2 cellular contexts compared by ENCODE assay signal in the genomic region with DNA sequence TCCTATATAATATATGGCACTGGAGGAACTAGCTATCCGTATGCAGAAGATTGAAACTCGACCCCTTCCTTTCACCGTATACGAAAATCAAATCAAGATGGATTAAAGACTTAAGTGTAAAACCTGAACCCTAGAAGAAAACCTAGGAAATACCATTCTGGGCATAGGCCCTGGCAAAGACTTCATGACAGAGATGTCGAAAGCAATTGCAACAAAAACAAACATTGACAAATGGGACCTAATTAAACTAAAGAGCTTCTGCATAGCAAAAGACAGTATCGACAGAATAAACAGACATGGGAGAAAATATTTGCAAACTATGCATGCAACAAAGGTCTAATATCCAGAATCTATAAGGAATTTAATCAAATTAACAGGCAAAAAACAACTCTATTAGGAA.
TF ChIP-seq lines count a peak whose summit lies in the region.

No MANE protein-coding gene starts in this region.

TF ChIP-seq in HepG2, 621 proteins besides CTCF, POLR2A, EP300 and RAD21 (continued from another document and continues in another):
- TF ChIP-seq HDAC1 (CRISPR knock-in tag; IDR thresholded peaks at IDR 0.05) (no peak), RXRB (CRISPR knock-in tag; IDR thresholded peaks at IDR 0.05; ENCODE audit: borderline replicate concordance) (no peak), ZNF530 (CRISPR knock-in tag; IDR thresholded peaks at IDR 0.05; ENCODE audit: low read depth) (no peak), ZNF207 (IDR thresholded peaks at IDR 0.05; ENCODE audit: borderline replicate concordance) (no peak), SOX6 (IDR thresholded peaks at IDR 0.05) (no peak), SOX6 (CRISPR knock-in tag; IDR thresholded peaks at IDR 0.05) (no peak), MEIS2 (CRISPR knock-in tag; IDR thresholded peaks at IDR 0.05) (no peak), REPIN1 (CRISPR knock-in tag; IDR thresholded peaks at IDR 0.05; ENCODE audit: borderline replicate concordance, low read depth) (no peak), GATAD1 (CRISPR knock-in tag; IDR thresholded peaks at IDR 0.05) (no peak), ZNF616 (CRISPR knock-in tag; IDR thresholded peaks at IDR 0.05; ENCODE audit: low read depth) (no peak)
- TF ChIP-seq, protein P1, sequence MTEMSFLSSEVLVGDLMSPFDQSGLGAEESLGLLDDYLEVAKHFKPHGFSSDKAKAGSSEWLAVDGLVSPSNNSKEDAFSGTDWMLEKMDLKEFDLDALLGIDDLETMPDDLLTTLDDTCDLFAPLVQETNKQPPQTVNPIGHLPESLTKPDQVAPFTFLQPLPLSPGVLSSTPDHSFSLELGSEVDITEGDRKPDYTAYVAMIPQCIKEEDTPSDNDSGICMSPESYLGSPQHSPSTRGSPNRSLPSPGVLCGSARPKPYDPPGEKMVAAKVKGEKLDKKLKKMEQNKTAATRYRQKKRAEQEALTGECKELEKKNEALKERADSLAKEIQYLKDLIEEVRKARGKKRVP (CRISPR knock-in tag; IDR thresholded peaks at IDR 0.05) = no peak
- TF ChIP-seq, protein P2, sequence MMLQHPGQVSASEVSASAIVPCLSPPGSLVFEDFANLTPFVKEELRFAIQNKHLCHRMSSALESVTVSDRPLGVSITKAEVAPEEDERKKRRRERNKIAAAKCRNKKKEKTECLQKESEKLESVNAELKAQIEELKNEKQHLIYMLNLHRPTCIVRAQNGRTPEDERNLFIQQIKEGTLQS (CRISPR knock-in tag; IDR thresholded peaks at IDR 0.05) = no peak
- TF ChIP-seq, protein P3, sequence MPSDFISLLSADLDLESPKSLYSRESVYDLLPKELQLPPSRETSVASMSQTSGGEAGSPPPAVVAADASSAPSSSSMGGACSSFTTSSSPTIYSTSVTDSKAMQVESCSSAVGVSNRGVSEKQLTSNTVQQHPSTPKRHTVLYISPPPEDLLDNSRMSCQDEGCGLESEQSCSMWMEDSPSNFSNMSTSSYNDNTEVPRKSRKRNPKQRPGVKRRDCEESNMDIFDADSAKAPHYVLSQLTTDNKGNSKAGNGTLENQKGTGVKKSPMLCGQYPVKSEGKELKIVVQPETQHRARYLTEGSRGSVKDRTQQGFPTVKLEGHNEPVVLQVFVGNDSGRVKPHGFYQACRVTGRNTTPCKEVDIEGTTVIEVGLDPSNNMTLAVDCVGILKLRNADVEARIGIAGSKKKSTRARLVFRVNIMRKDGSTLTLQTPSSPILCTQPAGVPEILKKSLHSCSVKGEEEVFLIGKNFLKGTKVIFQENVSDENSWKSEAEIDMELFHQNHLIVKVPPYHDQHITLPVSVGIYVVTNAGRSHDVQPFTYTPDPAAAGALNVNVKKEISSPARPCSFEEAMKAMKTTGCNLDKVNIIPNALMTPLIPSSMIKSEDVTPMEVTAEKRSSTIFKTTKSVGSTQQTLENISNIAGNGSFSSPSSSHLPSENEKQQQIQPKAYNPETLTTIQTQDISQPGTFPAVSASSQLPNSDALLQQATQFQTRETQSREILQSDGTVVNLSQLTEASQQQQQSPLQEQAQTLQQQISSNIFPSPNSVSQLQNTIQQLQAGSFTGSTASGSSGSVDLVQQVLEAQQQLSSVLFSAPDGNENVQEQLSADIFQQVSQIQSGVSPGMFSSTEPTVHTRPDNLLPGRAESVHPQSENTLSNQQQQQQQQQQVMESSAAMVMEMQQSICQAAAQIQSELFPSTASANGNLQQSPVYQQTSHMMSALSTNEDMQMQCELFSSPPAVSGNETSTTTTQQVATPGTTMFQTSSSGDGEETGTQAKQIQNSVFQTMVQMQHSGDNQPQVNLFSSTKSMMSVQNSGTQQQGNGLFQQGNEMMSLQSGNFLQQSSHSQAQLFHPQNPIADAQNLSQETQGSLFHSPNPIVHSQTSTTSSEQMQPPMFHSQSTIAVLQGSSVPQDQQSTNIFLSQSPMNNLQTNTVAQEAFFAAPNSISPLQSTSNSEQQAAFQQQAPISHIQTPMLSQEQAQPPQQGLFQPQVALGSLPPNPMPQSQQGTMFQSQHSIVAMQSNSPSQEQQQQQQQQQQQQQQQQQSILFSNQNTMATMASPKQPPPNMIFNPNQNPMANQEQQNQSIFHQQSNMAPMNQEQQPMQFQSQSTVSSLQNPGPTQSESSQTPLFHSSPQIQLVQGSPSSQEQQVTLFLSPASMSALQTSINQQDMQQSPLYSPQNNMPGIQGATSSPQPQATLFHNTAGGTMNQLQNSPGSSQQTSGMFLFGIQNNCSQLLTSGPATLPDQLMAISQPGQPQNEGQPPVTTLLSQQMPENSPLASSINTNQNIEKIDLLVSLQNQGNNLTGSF (CRISPR knock-in tag; IDR thresholded peaks at IDR 0.05) = no peak
- TF ChIP-seq, protein P4, sequence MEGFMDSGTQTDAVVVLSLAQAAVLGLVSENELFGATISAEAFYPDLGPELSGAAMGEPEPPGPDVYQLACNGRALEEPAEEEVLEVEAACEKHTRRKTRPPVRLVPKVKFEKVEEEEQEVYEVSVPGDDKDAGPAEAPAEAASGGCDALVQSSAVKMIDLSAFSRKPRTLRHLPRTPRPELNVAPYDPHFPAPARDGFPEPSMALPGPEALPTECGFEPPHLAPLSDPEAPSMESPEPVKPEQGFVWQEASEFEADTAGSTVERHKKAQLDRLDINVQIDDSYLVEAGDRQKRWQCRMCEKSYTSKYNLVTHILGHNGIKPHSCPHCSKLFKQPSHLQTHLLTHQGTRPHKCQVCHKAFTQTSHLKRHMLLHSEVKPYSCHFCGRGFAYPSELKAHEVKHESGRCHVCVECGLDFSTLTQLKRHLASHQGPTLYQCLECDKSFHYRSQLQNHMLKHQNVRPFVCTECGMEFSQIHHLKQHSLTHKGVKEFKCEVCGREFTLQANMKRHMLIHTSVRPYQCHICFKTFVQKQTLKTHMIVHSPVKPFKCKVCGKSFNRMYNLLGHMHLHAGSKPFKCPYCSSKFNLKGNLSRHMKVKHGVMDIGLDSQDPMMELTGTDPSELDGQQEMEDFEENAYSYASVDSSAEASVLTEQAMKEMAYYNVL (CRISPR knock-in tag; IDR thresholded peaks at IDR 0.05; ENCODE audit: borderline replicate concordance) = no peak
- TF ChIP-seq, protein P5, sequence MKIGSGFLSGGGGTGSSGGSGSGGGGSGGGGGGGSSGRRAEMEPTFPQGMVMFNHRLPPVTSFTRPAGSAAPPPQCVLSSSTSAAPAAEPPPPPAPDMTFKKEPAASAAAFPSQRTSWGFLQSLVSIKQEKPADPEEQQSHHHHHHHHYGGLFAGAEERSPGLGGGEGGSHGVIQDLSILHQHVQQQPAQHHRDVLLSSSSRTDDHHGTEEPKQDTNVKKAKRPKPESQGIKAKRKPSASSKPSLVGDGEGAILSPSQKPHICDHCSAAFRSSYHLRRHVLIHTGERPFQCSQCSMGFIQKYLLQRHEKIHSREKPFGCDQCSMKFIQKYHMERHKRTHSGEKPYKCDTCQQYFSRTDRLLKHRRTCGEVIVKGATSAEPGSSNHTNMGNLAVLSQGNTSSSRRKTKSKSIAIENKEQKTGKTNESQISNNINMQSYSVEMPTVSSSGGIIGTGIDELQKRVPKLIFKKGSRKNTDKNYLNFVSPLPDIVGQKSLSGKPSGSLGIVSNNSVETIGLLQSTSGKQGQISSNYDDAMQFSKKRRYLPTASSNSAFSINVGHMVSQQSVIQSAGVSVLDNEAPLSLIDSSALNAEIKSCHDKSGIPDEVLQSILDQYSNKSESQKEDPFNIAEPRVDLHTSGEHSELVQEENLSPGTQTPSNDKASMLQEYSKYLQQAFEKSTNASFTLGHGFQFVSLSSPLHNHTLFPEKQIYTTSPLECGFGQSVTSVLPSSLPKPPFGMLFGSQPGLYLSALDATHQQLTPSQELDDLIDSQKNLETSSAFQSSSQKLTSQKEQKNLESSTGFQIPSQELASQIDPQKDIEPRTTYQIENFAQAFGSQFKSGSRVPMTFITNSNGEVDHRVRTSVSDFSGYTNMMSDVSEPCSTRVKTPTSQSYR (CRISPR knock-in tag; IDR thresholded peaks at IDR 0.05; ENCODE audit: borderline replicate concordance) = no peak

TF ChIP-seq in GM12878, 131 proteins besides CTCF, POLR2A, EP300 and RAD21:
- TF ChIP-seq, protein P6, sequence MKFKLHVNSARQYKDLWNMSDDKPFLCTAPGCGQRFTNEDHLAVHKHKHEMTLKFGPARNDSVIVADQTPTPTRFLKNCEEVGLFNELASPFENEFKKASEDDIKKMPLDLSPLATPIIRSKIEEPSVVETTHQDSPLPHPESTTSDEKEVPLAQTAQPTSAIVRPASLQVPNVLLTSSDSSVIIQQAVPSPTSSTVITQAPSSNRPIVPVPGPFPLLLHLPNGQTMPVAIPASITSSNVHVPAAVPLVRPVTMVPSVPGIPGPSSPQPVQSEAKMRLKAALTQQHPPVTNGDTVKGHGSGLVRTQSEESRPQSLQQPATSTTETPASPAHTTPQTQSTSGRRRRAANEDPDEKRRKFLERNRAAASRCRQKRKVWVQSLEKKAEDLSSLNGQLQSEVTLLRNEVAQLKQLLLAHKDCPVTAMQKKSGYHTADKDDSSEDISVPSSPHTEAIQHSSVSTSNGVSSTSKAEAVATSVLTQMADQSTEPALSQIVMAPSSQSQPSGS (IDR thresholded peaks at IDR 0.05; ENCODE audit: low read length) = no peak
- TF ChIP-seq SMAD1 (IDR thresholded peaks at IDR 0.05; ENCODE audit: low read depth, partially characterized antibody) = no peak
- TF ChIP-seq SP1 (IDR thresholded peaks at IDR 0.05; ENCODE audit: low read depth, low read length) = no peak
- no peak for TF ChIP-seq FOXK2 (IDR thresholded peaks at IDR 0.05)
- no peak for TF ChIP-seq BMI1 (IDR thresholded peaks at IDR 0.05; ENCODE audit: borderline replicate concordance)
- no peak for TF ChIP-seq ESRRA (IDR thresholded peaks at IDR 0.05; ENCODE audit: low read length)
- no peak for TF ChIP-seq BCL11A (IDR thresholded peaks at IDR 0.05; ENCODE audit: low read depth, low read length)
- TF ChIP-seq MEF2B (IDR thresholded peaks at IDR 0.05; ENCODE audit: partially characterized antibody, poor library complexity, severe bottlenecking) = no peak
- TF ChIP-seq HDGF (IDR thresholded peaks at IDR 0.05) = no peak
- TF ChIP-seq HCFC1 (IDR thresholded peaks at IDR 0.05; ENCODE audit: low read length) = no peak
- TF ChIP-seq RELA (IDR thresholded peaks at IDR 0.05; ENCODE audit: borderline replicate concordance, partially characterized antibody) = no peak
- no peak for TF ChIP-seq ETV6 (conservative IDR thresholded peaks at IDR 0.05 in 1 of 2, IDR thresholded peaks at IDR 0.05 in 1 of 2; ENCODE audit: borderline replicate concordance in 1 of 2, low read depth in 1 of 2)
- TF ChIP-seq, protein P7, sequence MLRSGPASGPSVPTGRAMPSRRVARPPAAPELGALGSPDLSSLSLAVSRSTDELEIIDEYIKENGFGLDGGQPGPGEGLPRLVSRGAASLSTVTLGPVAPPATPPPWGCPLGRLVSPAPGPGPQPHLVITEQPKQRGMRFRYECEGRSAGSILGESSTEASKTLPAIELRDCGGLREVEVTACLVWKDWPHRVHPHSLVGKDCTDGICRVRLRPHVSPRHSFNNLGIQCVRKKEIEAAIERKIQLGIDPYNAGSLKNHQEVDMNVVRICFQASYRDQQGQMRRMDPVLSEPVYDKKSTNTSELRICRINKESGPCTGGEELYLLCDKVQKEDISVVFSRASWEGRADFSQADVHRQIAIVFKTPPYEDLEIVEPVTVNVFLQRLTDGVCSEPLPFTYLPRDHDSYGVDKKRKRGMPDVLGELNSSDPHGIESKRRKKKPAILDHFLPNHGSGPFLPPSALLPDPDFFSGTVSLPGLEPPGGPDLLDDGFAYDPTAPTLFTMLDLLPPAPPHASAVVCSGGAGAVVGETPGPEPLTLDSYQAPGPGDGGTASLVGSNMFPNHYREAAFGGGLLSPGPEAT (IDR thresholded peaks at IDR 0.05; ENCODE audit: low read depth) = no peak
- TF ChIP-seq MXI1 (IDR thresholded peaks at IDR 0.05; ENCODE audit: low read depth, low read length) = no peak
- TF ChIP-seq POU2F2 (IDR thresholded peaks at IDR 0.05; ENCODE audit: borderline replicate concordance, low read depth, low read length) = no peak
